ENCODE assay signal across 9 cellular contexts in the genomic region with DNA sequence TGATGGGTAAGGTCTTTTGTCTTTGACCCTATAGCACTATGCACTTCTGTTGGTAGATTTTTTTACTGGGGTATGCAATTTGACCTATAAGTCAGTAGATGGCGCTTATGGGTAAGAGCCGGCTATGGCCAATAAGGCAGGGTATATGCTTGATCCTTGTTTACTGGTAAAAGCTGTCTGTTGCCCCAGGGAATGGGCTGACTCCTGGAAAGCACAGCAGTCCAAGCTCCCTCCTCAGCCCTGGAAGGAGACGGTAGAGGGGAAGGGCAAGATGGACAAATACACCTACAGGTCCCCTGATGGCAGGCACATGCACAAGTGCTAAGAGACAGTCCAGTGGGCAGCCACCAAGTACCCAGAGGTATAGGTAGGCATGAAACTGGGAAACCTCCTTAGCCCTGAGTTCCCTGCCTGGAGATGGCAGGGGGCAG.
DNase-seq lines count a peak whose midpoint lies in the region; ATAC-seq, FAIRE-seq and TF ChIP-seq lines count a peak whose summit lies in the region.
"Had no signal": no experiment of that assay in that cellular context is flagged by ENCODE, and none has a peak within 500 bp of the region (broad histone marks: within the 10 kb centered on the region; RNA-seq: fewer than 3 reads in every experiment).

No MANE protein-coding gene starts in this region.

- TF ChIP-seq POLR2A in H1 (IDR thresholded peaks at IDR 0.05; ENCODE audit: control extremely low read depth in 1 of 2, low read depth in 2 of 2, low read length in 2 of 2): no peak
- TF ChIP-seq POLR2A in lower leg skin (IDR thresholded peaks at IDR 0.05): no peak

- H3K18ac ChIP-seq in H1 (ENCODE audit: extremely low read depth, low read length): no peak overlapping the region

- H3K14ac ChIP-seq in H1 (ENCODE audit: insufficient read length): no peak overlapping the region

- H4K91ac ChIP-seq in H1 (replicated peaks; ENCODE audit: insufficient read length, low read length): no peak overlapping the region

- H2BK15ac ChIP-seq in H1 (ENCODE audit: low read length): no peak overlapping the region

- no peaks in the 10 kb centered on the region for H4K20me1 ChIP-seq in H1 (replicated peaks in 1 of 2; ENCODE audit: control insufficient read depth in 1 of 2, insufficient read depth in 2 of 2, low read length in 2 of 2)

- no peak overlapping the region for H3K23ac ChIP-seq in H1 (ENCODE audit: insufficient read length)

- WGBS in H1 (ENCODE audit: extremely low coverage in 1 of 2, insufficient coverage in 1 of 2, insufficient read length in 1 of 2, insufficient replicate concordance in 2 of 2, low coverage in 1 of 2, low lambda C conversion rate in 2 of 2, missing lambda C conversion rate in 1 of 2), 2 experiments: 6% methylated on average over 3 of the region's 3 CpGs; no CpG with 5 or more reads in 1 of the 2 experiments
- 0 to 12% methylated on average over 3 of the region's 3 CpGs for WGBS in lower leg skin, 2 donors

- peak overlapping the region; percentile 29; the same call in 1 of the 2 replicates for H2AK5ac ChIP-seq in H1 (ENCODE audit: low read depth, low read length)

- POLR2A ChIA-PET in H1 (lab: Charles Lee; ENCODE audit: partially characterized antibody): interaction anchor here (1.0 kb wide), 1 partner anchor 64 kb away, joined by 3 read pairs; the partner anchor contains the start of gene ADAMTS3

- no peak overlapping the region for H4K5ac ChIP-seq in H1 (ENCODE audit: insufficient read length, low read depth, low read length)

- H3K9me3 Mint-ChIP-seq in natural killer cell: peaks cover 3 to 4% of the 10 kb centered on the region in 2 donors

- H3K4me3 ChIP-seq in H1 (ENCODE audit: extremely low read depth in 1 of 4, insufficient read depth in 2 of 4, low read depth in 3 of 4, low read length in 4 of 4) (no peak overlapping the region), lower leg skin (ENCODE audit: low read depth, poor library complexity, severe bottlenecking) (no peak overlapping the region)

- no peak overlapping the region for H3K4ac ChIP-seq in H1 (replicated peaks; ENCODE audit: insufficient read length, low read depth, low read length)

- no peak overlapping the region for H3K9ac ChIP-seq in H1 (replicated peaks in 1 of 4; ENCODE audit: extremely low read depth in 1 of 4, low read depth in 3 of 4, low read length in 3 of 4)

- DNase-seq in Ammon's horn (ENCODE audit: low spot score): peak; percentile 5
- peak; percentile 25 for DNase-seq in NCI-H82 treated with DMSO at 0.1 percent for 48 hours (lab: John Stamatoyannopoulos, UW; ENCODE audit: unreplicated experiment)
- peak in 1 of 2 experiments; percentile 53 for DNase-seq in H1 (ENCODE audit: low read depth in 1 of 2, low spot score in 2 of 2)
- peak; percentile 1 for DNase-seq in midbrain (lab: John Stamatoyannopoulos, UW)
- no peak for DNase-seq in lower leg skin (ENCODE audit: low spot score in 2 of 2)
- DNase-seq in natural killer cell: no peak

- no peak overlapping the region for H3K27ac Mint-ChIP-seq in natural killer cell

- intact Hi-C loops in lower leg skin (cut with DNase I; ENCODE audit: low total_unique reads): no loop called here
- intact Hi-C loops in natural killer cell (cut with micrococcal nuclease): no loop called here

- H2BK12ac ChIP-seq in H1 (ENCODE audit: low read depth, low read length): no peak overlapping the region

- no peak overlapping the region for H3K4me3 Mint-ChIP-seq in natural killer cell
- H3K4me3 Mint-ChIP-seq: IgD-negative memory B cell had no signal

- H2BK20ac ChIP-seq in H1 (ENCODE audit: low read length): no peak overlapping the region

- H3K79me1 ChIP-seq in H1 (ENCODE audit: low read depth, low read length): no peaks in the 10 kb centered on the region

- no peak overlapping the region for H4K8ac ChIP-seq in H1 (ENCODE audit: extremely low read depth, insufficient read depth, low read length)

- H3K23me2 ChIP-seq in H1 (ENCODE audit: low read depth, low read length): no peaks in the 10 kb centered on the region

- peak; percentile 94 for FAIRE-seq in H1 (lab: Jason Lieb, UNC)

- H3K27me3 ChIP-seq in H1 (replicated peaks in 1 of 4; ENCODE audit: control insufficient read depth in 3 of 4, extremely low read depth in 1 of 4, insufficient read depth in 3 of 4, low read length in 3 of 4): no peaks in the 10 kb centered on the region

- 0 out of 3 replicates have a peak, but pooled peaks of 1 of the 2 experiments have one; percentile 40 for TF ChIP-seq EP300 in H1 (IDR thresholded peaks at IDR 0.05; ENCODE audit: borderline replicate concordance in 1 of 2, low read depth in 2 of 2, low read length in 2 of 2)

- no peak overlapping the region for H3K27ac ChIP-seq in H1 (ENCODE audit: low read depth, low read length)

- peak; percentile 85 to 86 for TF ChIP-seq RAD21 in H1 (IDR thresholded peaks at IDR 0.05 in 1 of 2, conservative IDR thresholded peaks at IDR 0.05 in 1 of 2; ENCODE audit: low read depth in 2 of 2, low read length in 2 of 2)

- peak; percentile 82 for ATAC-seq in GM18511 (IDR thresholded peaks at IDR 0.05; ENCODE audit: unreplicated experiment)
- ATAC-seq in HG03045 (IDR thresholded peaks at IDR 0.05; ENCODE audit: unreplicated experiment): peak; percentile 67
- ATAC-seq in natural killer cell: no peak

- H3K9me3 ChIP-seq in H1 (ENCODE audit: insufficient read depth in 2 of 2, low read depth in 1 of 2, low read length in 1 of 2): peaks cover 0 to 3% of the 10 kb centered on the region in 2 experiments; a peak in 1 of 4 replicates

- H2BK5ac ChIP-seq in H1 (ENCODE audit: low read depth, low read length): no peak overlapping the region

- peaks cover 0 to 2% (median under 1%) of the 10 kb centered on the region in 4 experiments; a peak in 2 of 7 replicates for H3K4me1 ChIP-seq in H1 (replicated peaks in 1 of 4; ENCODE audit: control insufficient read depth in 3 of 4, insufficient read depth in 4 of 4, low read length in 3 of 4)

- peak overlapping the region; percentile 94 for H2AFZ ChIP-seq in H1 (ENCODE audit: low read length)

- no peaks in the 10 kb centered on the region for H3K36me3 Mint-ChIP-seq in natural killer cell
- H3K36me3 Mint-ChIP-seq: IgD-negative memory B cell had no signal

- TF ChIP-seq CTCF in H1 (IDR thresholded peaks at IDR 0.05; ENCODE audit: control extremely low read depth in 1 of 3, insufficient read depth in 1 of 3, low read depth in 1 of 3, low read length in 3 of 3): peak in 2 of 3 experiments; percentile 74 to 76; a peak in 3 of 4 replicates
- TF ChIP-seq CTCF in lower leg skin (IDR thresholded peaks at IDR 0.05): no peak
- no peak for TF ChIP-seq CTCF in natural killer cell (IDR thresholded peaks at IDR 0.05)

- no peaks in the 10 kb centered on the region for H3K36me3 ChIP-seq in H1 (ENCODE audit: control insufficient read depth in 2 of 4, insufficient read depth in 4 of 4, low read length in 3 of 4)

- no peak overlapping the region for H2BK120ac ChIP-seq in H1 (replicated peaks; ENCODE audit: low read depth, low read length)

- no peaks in the 10 kb centered on the region for H3K79me2 ChIP-seq in H1 (ENCODE audit: control insufficient read depth in 1 of 2, insufficient read depth in 2 of 2, low read length in 2 of 2)

- no peaks in the 10 kb centered on the region for H3K4me1 Mint-ChIP-seq in natural killer cell
- H3K4me1 Mint-ChIP-seq: IgD-negative memory B cell had no signal

- H3K27me3 Mint-ChIP-seq in natural killer cell (ENCODE audit: low read depth in 2 of 2): no peaks in the 10 kb centered on the region

- no peak overlapping the region for H3K56ac ChIP-seq in H1 (replicated peaks; ENCODE audit: insufficient read length, low read depth, low read length)

- CTCF ChIA-PET in H1 (lab: Charles Lee; ENCODE audit: partially characterized antibody): interaction anchor here (0.7 to 2.3 kb wide), 28 partner anchors 9 to 516 kb away, joined by 3 to 14 read pairs (median 3); no protein-coding TSS in a partner anchor

- no peak overlapping the region for H3K4me2 ChIP-seq in H1 (ENCODE audit: insufficient read depth in 1 of 2, low read depth in 2 of 2, low read length in 2 of 2)

TF ChIP-seq in H1, 55 proteins besides CTCF, POLR2A, EP300 and RAD21:
- no peak for TF ChIP-seq TEAD4 (IDR thresholded peaks at IDR 0.05; ENCODE audit: low read depth, low read length)
- TF ChIP-seq CHD2 (IDR thresholded peaks at IDR 0.05; ENCODE audit: low read length): no peak
- TF ChIP-seq SUZ12 (IDR thresholded peaks at IDR 0.05; ENCODE audit: low read length): no peak
- no peak for TF ChIP-seq POLR2AphosphoS5 (IDR thresholded peaks at IDR 0.05; ENCODE audit: low read depth, low read length)
- TF ChIP-seq MAFK (IDR thresholded peaks at IDR 0.05; ENCODE audit: low read depth, low read length): no peak
- TF ChIP-seq BRCA1 (IDR thresholded peaks at IDR 0.05; ENCODE audit: low read depth, low read length): no peak
- no peak for TF ChIP-seq TAF7 (optimal IDR thresholded peaks at IDR 0.05; ENCODE audit: borderline replicate concordance, low read depth, low read length)
- no peak for TF ChIP-seq SIN3A (conservative IDR thresholded peaks at IDR 0.05 in 1 of 2, IDR thresholded peaks at IDR 0.05 in 1 of 2; ENCODE audit: low read depth in 1 of 2, low read length in 2 of 2)
- no peak for TF ChIP-seq RFX5 (IDR thresholded peaks at IDR 0.05; ENCODE audit: borderline replicate concordance, low read depth, low read length)
- TF ChIP-seq SIX5 (IDR thresholded peaks at IDR 0.05; ENCODE audit: low read depth, low read length): no peak

Comparison
In these comparisons a context has a peak if more than half of its experiments do, and no peak if none do; other contexts are left out.
1. DNase-seq: peak in Ammon's horn (single experiment), NCI-H82 treated with DMSO at 0.1 percent for 48 hours (single experiment) and midbrain (single experiment); none in lower leg skin (0 of 2) and natural killer cell (single experiment).
2. ATAC-seq: peak in GM18511 (single experiment) and HG03045 (single experiment); none in natural killer cell (0 of 3).
3. CTCF ChIP-seq: peak in H1 (2 of 3); none in lower leg skin (0 of 3) and natural killer cell (single experiment).